ENCODE assay signal across 12 cellular contexts in genomic region chr2:144242311-144242710, GRCh38.
"Had no signal": no experiment of that assay in that cellular context is flagged by ENCODE, and none has a peak within 500 bp of the region (broad histone marks: within the 10 kb centered on the region; RNA-seq: fewer than 3 reads in every experiment).

No MANE protein-coding gene starts in this region.

- H3K27ac ChIP-seq: cardiac muscle cell, epithelial cell of prostate, gastrocnemius medialis, heart left ventricle, neutrophil had no signal

- H3K27me3 ChIP-seq: cardiac muscle cell, gastrocnemius medialis, heart left ventricle, neutrophil had no signal

- H3K9me3 ChIP-seq: gastrocnemius medialis, heart left ventricle, neutrophil had no signal

- ATAC-seq: activated naive CD4-positive, alpha-beta T cell treated with anti-CD3 and anti-CD28 coated beads, Interleukin-2, amount 50 U/mL, for 72 hours; gastrocnemius medialis; heart left ventricle; right cardiac atrium had no signal

- H3K4me3 Mint-ChIP-seq: activated CD4-positive, alpha-beta T cell treated with anti-CD3 and anti-CD28 coated beads, Interleukin-2, amount 10 ng/mL, durations not matched to agents 7 days and 5 days; immature natural killer cell had no signal

- H3K27ac Mint-ChIP-seq: activated CD4-positive, alpha-beta T cell treated with anti-CD3 and anti-CD28 coated beads, Interleukin-2, amount 10 ng/mL, durations not matched to agents 7 days and 5 days; activated naive CD4-positive, alpha-beta T cell treated with anti-CD3 and anti-CD28 coated beads, Interleukin-2, amount 50 U/mL, for 72 hours had no signal

- H3K36me3 ChIP-seq: cardiac muscle cell, gastrocnemius medialis, heart left ventricle, neutrophil had no signal

- H3K9me3 Mint-ChIP-seq: activated CD4-positive, alpha-beta T cell treated with anti-CD3 and anti-CD28 coated beads, Interleukin-2, amount 10 ng/mL, durations not matched to agents 7 days and 5 days had no signal

- H3K27me3 Mint-ChIP-seq: activated CD4-positive, alpha-beta T cell treated with anti-CD3 and anti-CD28 coated beads, Interleukin-2, amount 10 ng/mL, durations not matched to agents 7 days and 5 days had no signal

- DNase-seq: activated CD4-positive, alpha-beta T cell treated with anti-CD3 and anti-CD28 coated beads, Interleukin-2, amount 10 ng/mL, durations not matched to agents 7 days and 5 days; activated effector memory CD4-positive, alpha-beta T cell treated with Interleukin-2 at 50 U/mL for 16 hours; activated T-cell treated with anti-CD3 and anti-CD28 coated beads, Interleukin-2, amount 50 U/mL, for 1 hour; gastrocnemius medialis; heart left ventricle; immature natural killer cell; right cardiac atrium had no signal

- H3K4me3 ChIP-seq: cardiac muscle cell, gastrocnemius medialis, heart left ventricle, smooth muscle cell had no signal
